8 cellular contexts compared by ENCODE assay signal in genomic region chrX:14697453-14697852, GRCh38.
DNase-seq lines count a peak whose midpoint lies in the region; ATAC-seq and TF ChIP-seq lines count a peak whose summit lies in the region.

No MANE protein-coding gene starts in this region.

- intact Hi-C loops in vagina (cut with DNase I): no loop called here

- H3K9ac ChIP-seq in SU-DHL-6 (ENCODE audit: low read length): no peak overlapping the region

- H2AFZ ChIP-seq in SU-DHL-6 (ENCODE audit: low read depth, low read length, severe bottlenecking): no peak overlapping the region

- H3K9me3 ChIP-seq in SU-DHL-6 (ENCODE audit: insufficient read depth, low read length) (no peaks in the 10 kb centered on the region), vagina (no peaks in the 10 kb centered on the region)

- H3K4me1 ChIP-seq in vagina: no peaks in the 10 kb centered on the region

- no peaks in the 10 kb centered on the region for H3F3A ChIP-seq in SU-DHL-6 (ENCODE audit: insufficient read depth)

- H3K27ac ChIP-seq in SU-DHL-6 (ENCODE audit: low read depth, low read length): no peak overlapping the region
- no peak overlapping the region for H3K27ac ChIP-seq in vagina

- H3K4me2 ChIP-seq in SU-DHL-6 (ENCODE audit: low read depth, low read length, poor library complexity, severe bottlenecking): no peak overlapping the region

- no peaks in the 10 kb centered on the region for H3K9me2 ChIP-seq in SU-DHL-6 (replicated peaks; ENCODE audit: insufficient read depth, low read length)

- H3K36me3 ChIP-seq in SU-DHL-6 (ENCODE audit: low read length) (no peaks in the 10 kb centered on the region), vagina (no peaks in the 10 kb centered on the region)

- no peaks in the 10 kb centered on the region for H4K20me1 ChIP-seq in SU-DHL-6 (ENCODE audit: low read depth, low read length)

- DNase-seq in AML-193 (lab: John Stamatoyannopoulos, UW) (peak; percentile 4 to 7), fibroblast of the aortic adventitia (ENCODE audit: low read depth) (no peak), GF-D8 (lab: John Stamatoyannopoulos, UW) (no peak), vagina (ENCODE audit: extremely low spot score in 2 of 2) (no peak)
- peak; percentile 25 for DNase-seq in stimulated activated naive CD8-positive, alpha-beta T cell treated with anti-CD3 and anti-CD28 coated beads, Interleukin-15, Interleukin-2, amounts not matched to agents 100 U/mL and 50 U/mL, for 24 hours

- TF ChIP-seq CTCF in GM12874 (IDR thresholded peaks at IDR 0.05; ENCODE audit: insufficient read depth, low read depth, low read length) (peak; percentile 60), SU-DHL-6 (IDR thresholded peaks at IDR 0.05; ENCODE audit: insufficient read depth, low read length, poor library complexity, severe bottlenecking) (peak; percentile 12), fibroblast of the aortic adventitia (IDR thresholded peaks at IDR 0.05; ENCODE audit: insufficient read depth, low read length) (peak; percentile 48), vagina (IDR thresholded peaks at IDR 0.05) (peak in 1 of 3 experiments; percentile 12)

- no peaks in the 10 kb centered on the region for H3K27me3 ChIP-seq in SU-DHL-6 (ENCODE audit: low read length)
- no peaks in the 10 kb centered on the region for H3K27me3 ChIP-seq in vagina

- no peaks in the 10 kb centered on the region for H3K79me2 ChIP-seq in SU-DHL-6 (ENCODE audit: insufficient read depth, low read length)

- H3K4me3 ChIP-seq in SU-DHL-6 (ENCODE audit: insufficient read depth, low read length, poor library complexity, severe bottlenecking) (no peak overlapping the region), fibroblast of the aortic adventitia (ENCODE audit: low read depth, low read length) (no peak overlapping the region), vagina (no peak overlapping the region)

- TF ChIP-seq POLR2A in vagina (IDR thresholded peaks at IDR 0.05): no peak

- peak; percentile 65 for ATAC-seq in HG03432 (IDR thresholded peaks at IDR 0.05; ENCODE audit: unreplicated experiment)
- ATAC-seq in stimulated activated naive CD8-positive, alpha-beta T cell treated with anti-CD3 and anti-CD28 coated beads, Interleukin-15, Interleukin-2, amounts not matched to agents 100 U/mL and 50 U/mL, for 24 hours: no peak

Comparison
In these comparisons a context has a peak if more than half of its experiments do, and no peak if none do; other contexts are left out.
1. DNase-seq: peak in AML-193 (2 of 2) and stimulated activated naive CD8-positive, alpha-beta T cell treated with anti-CD3 and anti-CD28 coated beads, Interleukin-15, Interleukin-2, amounts not matched to agents 100 U/mL and 50 U/mL, for 24 hours (single experiment); none in fibroblast of the aortic adventitia (single experiment), GF-D8 (single experiment) and vagina (0 of 2).